Comparison of ENCODE assay signal across 19 cellular contexts in genomic region chr9:120851386-120851922, GRCh38. TPM values are rescaled to one million over a fixed set of nuclear protein-coding genes. Genes with fewer than 3 reads are reported as not detected.
DNase-seq lines count a peak whose midpoint lies in the region; ATAC-seq, FAIRE-seq and TF ChIP-seq lines count a peak whose summit lies in the region.
"Had no signal": no experiment of that assay in that cellular context is flagged by ENCODE, and none has a peak within 500 bp of the region (broad histone marks: within the 10 kb centered on the region; RNA-seq: fewer than 3 reads in every experiment).

No MANE protein-coding gene starts in this region.

- no peak overlapping the region for H2AFZ ChIP-seq in PC-3 (ENCODE audit: low read length)

- no peak overlapping the region for H4K5ac ChIP-seq in mesendoderm (ENCODE audit: low read length)

- H3K27me3 Mint-ChIP-seq in activated CD4-positive, alpha-beta memory T cell treated with anti-CD3 and anti-CD28 coated beads for 36 hours: no peaks in the 10 kb centered on the region
- no peaks in the 10 kb centered on the region for H3K27me3 Mint-ChIP-seq in activated CD4-positive, alpha-beta memory T cell treated with anti-CD3 and anti-CD28 coated beads, Interleukin-2, amount 10 ng/mL, durations not matched to agents 7 days and 5 days
- no peaks in the 10 kb centered on the region for H3K27me3 Mint-ChIP-seq in activated CD8-positive, alpha-beta T cell treated with anti-CD3 and anti-CD28 coated beads, Interleukin-2, amount 10 ng/mL, durations not matched to agents 7 days and 5 days (ENCODE audit: low read depth)

- no peaks in the 10 kb centered on the region for H3F3A ChIP-seq in PC-3 (ENCODE audit: low read length, unreplicated experiment)

- peaks cover 29% of the 10 kb centered on the region for H3K36me3 Mint-ChIP-seq in activated CD4-positive, alpha-beta memory T cell treated with anti-CD3 and anti-CD28 coated beads for 36 hours
- H3K36me3 Mint-ChIP-seq in activated CD4-positive, alpha-beta memory T cell treated with anti-CD3 and anti-CD28 coated beads, Interleukin-2, amount 10 ng/mL, durations not matched to agents 7 days and 5 days (ENCODE audit: low read depth): peaks cover 83% of the 10 kb centered on the region
- H3K36me3 Mint-ChIP-seq in activated CD8-positive, alpha-beta T cell treated with anti-CD3 and anti-CD28 coated beads, Interleukin-2, amount 10 ng/mL, durations not matched to agents 7 days and 5 days (ENCODE audit: low read depth): peaks cover 76% of the 10 kb centered on the region

- H3K4me3 ChIP-seq in mesendoderm (ENCODE audit: low read length) (no peak overlapping the region), PC-3 (ENCODE audit: low read length) (no peak overlapping the region)
- H3K4me3 ChIP-seq: A549, BLaER1, colonic mucosa, transverse colon had no signal

- H2BK120ac ChIP-seq in mesendoderm (ENCODE audit: low read depth, low read length): no peak overlapping the region

- no TSS peak for BruUV-seq in PC-3 (replicated peaks; lab: Mats Ljungman, UMichigan)

- TF ChIP-seq CTCF in PC-3 (conservative IDR thresholded peaks at IDR 0.05; ENCODE audit: low read depth, low read length): no peak

- H3K9me3 ChIP-seq in PC-3 (ENCODE audit: low read length): no peaks in the 10 kb centered on the region
- H3K9me3 ChIP-seq: A549, BLaER1, colonic mucosa, transverse colon had no signal

- H3K4ac ChIP-seq in mesendoderm (ENCODE audit: low read depth, low read length): no peak overlapping the region

- POLR2A ChIA-PET in activated CD4-positive, alpha-beta memory T cell treated with anti-CD3 and anti-CD28 coated beads for 36 hours (lab: Charles Lee): interaction anchor here (0.7 to 1.8 kb wide), 4 partner anchors 12 to 71 kb away, joined by 3 to 6 read pairs (median 4); no protein-coding TSS in a partner anchor
- POLR2A ChIA-PET in activated CD4-positive, alpha-beta memory T cell treated with anti-CD3 and anti-CD28 coated beads, Interleukin-2, amount 10 ng/mL, durations not matched to agents 7 days and 5 days (lab: Charles Lee): interaction anchor here (1.2 to 2.2 kb wide), 2 partner anchors 11 to 17 kb away, joined by 4 to 10 read pairs; no protein-coding TSS in a partner anchor
- POLR2A ChIA-PET in activated CD8-positive, alpha-beta T cell treated with anti-CD3 and anti-CD28 coated beads, Interleukin-2, amount 10 ng/mL, durations not matched to agents 7 days and 5 days (lab: Charles Lee): interaction anchor here (1.5 to 3.0 kb wide), 2 partner anchors 8 to 40 kb away, joined by 4 to 13 read pairs; partner anchors contain the start of gene PSMD5
- POLR2A ChIA-PET in PC-3 (lab: Charles Lee; ENCODE audit: unreplicated experiment): no interaction called here

- H3K79me2 ChIP-seq in mesendoderm (ENCODE audit: control insufficient read depth, insufficient read depth, low read length): no peaks in the 10 kb centered on the region
- no peaks in the 10 kb centered on the region for H3K79me2 ChIP-seq in PC-3 (ENCODE audit: low read length)

- peaks cover 27% of the 10 kb centered on the region for H3K4me1 Mint-ChIP-seq in activated CD4-positive, alpha-beta memory T cell treated with anti-CD3 and anti-CD28 coated beads for 36 hours (ENCODE audit: low read depth)
- peaks cover 26% of the 10 kb centered on the region for H3K4me1 Mint-ChIP-seq in activated CD4-positive, alpha-beta memory T cell treated with anti-CD3 and anti-CD28 coated beads, Interleukin-2, amount 10 ng/mL, durations not matched to agents 7 days and 5 days
- H3K4me1 Mint-ChIP-seq in activated CD8-positive, alpha-beta T cell treated with anti-CD3 and anti-CD28 coated beads, Interleukin-2, amount 10 ng/mL, durations not matched to agents 7 days and 5 days (ENCODE audit: low read depth): peaks cover 27% of the 10 kb centered on the region

- CTCF ChIA-PET in activated CD4-positive, alpha-beta memory T cell treated with anti-CD3 and anti-CD28 coated beads for 36 hours (lab: Charles Lee): interaction anchor here (1.0 kb wide), 1 partner anchor 22 kb away, joined by 3 read pairs; no protein-coding TSS in a partner anchor
- CTCF ChIA-PET in activated CD4-positive, alpha-beta memory T cell treated with anti-CD3 and anti-CD28 coated beads, Interleukin-2, amount 10 ng/mL, durations not matched to agents 7 days and 5 days (lab: Charles Lee): interaction anchor here (1.0 kb wide), 1 partner anchor 85 kb away, joined by 3 read pairs; no protein-coding TSS in a partner anchor
- CTCF ChIA-PET in activated CD8-positive, alpha-beta T cell treated with anti-CD3 and anti-CD28 coated beads, Interleukin-2, amount 10 ng/mL, durations not matched to agents 7 days and 5 days (lab: Charles Lee): interaction anchor here (2.4 kb wide), 1 partner anchor 96 kb away, joined by 8 read pairs; no protein-coding TSS in a partner anchor
- CTCF ChIA-PET in PC-3 (lab: Charles Lee): interaction anchor here (0.6 kb wide), 1 partner anchor 145 kb away, joined by 7 read pairs; no protein-coding TSS in a partner anchor

- no peaks in the 10 kb centered on the region for H4K20me1 ChIP-seq in PC-3 (ENCODE audit: low read length)
- H4K20me1 ChIP-seq: BLaER1 had no signal

- H3K23ac ChIP-seq in mesendoderm (ENCODE audit: low read length): no peak overlapping the region

- TF ChIP-seq POLR2A in GM12891 (IDR thresholded peaks at IDR 0.05; ENCODE audit: low read depth, low read length): no peak

- H3K27me3 ChIP-seq in mesendoderm (ENCODE audit: insufficient read depth, low read length, poor library complexity) (no peaks in the 10 kb centered on the region), PC-3 (ENCODE audit: low read length) (no peaks in the 10 kb centered on the region)
- H3K27me3 ChIP-seq: BLaER1, colonic mucosa, transverse colon had no signal

- H3K4me1 ChIP-seq in mesendoderm (ENCODE audit: control insufficient read depth, low read depth, low read length) (peaks cover 2% of the 10 kb centered on the region), PC-3 (ENCODE audit: insufficient read depth, low read length) (no peaks in the 10 kb centered on the region)
- H3K4me1 ChIP-seq: A549, BLaER1, colonic mucosa, transverse colon had no signal

- no peak overlapping the region for H3K9ac ChIP-seq in mesendoderm (ENCODE audit: low read length)
- no peak overlapping the region for H3K9ac ChIP-seq in PC-3 (ENCODE audit: low read length)
- H3K9ac ChIP-seq: BLaER1 had no signal

- H3K56ac ChIP-seq in mesendoderm (ENCODE audit: low read length): no peak overlapping the region

- intact Hi-C loops in activated CD4-positive, alpha-beta memory T cell treated with anti-CD3 and anti-CD28 coated beads for 36 hours (cut with micrococcal nuclease): no loop called here
- intact Hi-C loops in PC-3 (cut with micrococcal nuclease): no loop called here

- no CpG with 5 or more reads among the region's 2 CpGs for WGBS in mesendoderm (ENCODE audit: extremely low coverage, insufficient coverage, low lambda C conversion rate)

- H3K4me3 Mint-ChIP-seq in activated CD4-positive, alpha-beta memory T cell treated with anti-CD3 and anti-CD28 coated beads for 36 hours: no peak overlapping the region
- H3K4me3 Mint-ChIP-seq in activated CD4-positive, alpha-beta memory T cell treated with anti-CD3 and anti-CD28 coated beads, Interleukin-2, amount 10 ng/mL, durations not matched to agents 7 days and 5 days: no peak overlapping the region
- H3K4me3 Mint-ChIP-seq in activated CD8-positive, alpha-beta T cell treated with anti-CD3 and anti-CD28 coated beads, Interleukin-2, amount 10 ng/mL, durations not matched to agents 7 days and 5 days: no peak overlapping the region
- H3K4me3 Mint-ChIP-seq: nephron had no signal

- no peaks in the 10 kb centered on the region for H3K9me3 Mint-ChIP-seq in activated CD4-positive, alpha-beta memory T cell treated with anti-CD3 and anti-CD28 coated beads for 36 hours
- H3K9me3 Mint-ChIP-seq in activated CD4-positive, alpha-beta memory T cell treated with anti-CD3 and anti-CD28 coated beads, Interleukin-2, amount 10 ng/mL, durations not matched to agents 7 days and 5 days: no peaks in the 10 kb centered on the region
- H3K9me3 Mint-ChIP-seq in activated CD8-positive, alpha-beta T cell treated with anti-CD3 and anti-CD28 coated beads, Interleukin-2, amount 10 ng/mL, durations not matched to agents 7 days and 5 days (ENCODE audit: insufficient read depth): no peaks in the 10 kb centered on the region
- H3K9me3 Mint-ChIP-seq: nephron had no signal

- H2BK15ac ChIP-seq in mesendoderm (replicated peaks; ENCODE audit: low read depth): no peak overlapping the region

- no peak for FAIRE-seq in GM12891 (lab: Jason Lieb, UNC)
- FAIRE-seq: A549 had no signal

- H4K8ac ChIP-seq in mesendoderm (ENCODE audit: low read depth, low read length): no peak overlapping the region

- H3K27ac Mint-ChIP-seq in activated CD4-positive, alpha-beta memory T cell treated with anti-CD3 and anti-CD28 coated beads for 36 hours: peak overlapping the region; percentile 19
- H3K27ac Mint-ChIP-seq in activated CD4-positive, alpha-beta memory T cell treated with anti-CD3 and anti-CD28 coated beads, Interleukin-2, amount 10 ng/mL, durations not matched to agents 7 days and 5 days: no peak overlapping the region
- H3K27ac Mint-ChIP-seq in activated CD8-positive, alpha-beta T cell treated with anti-CD3 and anti-CD28 coated beads, Interleukin-2, amount 10 ng/mL, durations not matched to agents 7 days and 5 days: peak overlapping the region; percentile 12
- H3K27ac Mint-ChIP-seq: nephron had no signal

- H3K4me2 ChIP-seq in mesendoderm (ENCODE audit: low read length) (no peak overlapping the region), PC-3 (ENCODE audit: low read length) (no peak overlapping the region)
- H3K4me2 ChIP-seq: A549, BLaER1 had no signal

- H2BK5ac ChIP-seq in mesendoderm (ENCODE audit: low read length): no peak overlapping the region

- no peaks in the 10 kb centered on the region for H3K36me3 ChIP-seq in mesendoderm (ENCODE audit: control insufficient read depth, insufficient read depth, low read length)
- H3K36me3 ChIP-seq in PC-3 (ENCODE audit: low read depth, low read length): no peaks in the 10 kb centered on the region
- H3K36me3 ChIP-seq: colonic mucosa, transverse colon had no signal

- no peak overlapping the region for H2AK5ac ChIP-seq in mesendoderm (ENCODE audit: low read length)

- no peak for ATAC-seq in activated CD8-positive, alpha-beta T cell treated with anti-CD3 and anti-CD28 coated beads, Interleukin-2, amount 10 ng/mL, durations not matched to agents 7 days and 5 days
- ATAC-seq in HG02870 (IDR thresholded peaks at IDR 0.05; ENCODE audit: unreplicated experiment): no peak
- ATAC-seq in GM18873 (IDR thresholded peaks at IDR 0.05; ENCODE audit: low FRiP score, unreplicated experiment): no peak
- no peak for ATAC-seq in PC-3

- H3K9me2 ChIP-seq in PC-3 (replicated peaks; ENCODE audit: low read length): no peaks in the 10 kb centered on the region

- H3K27ac ChIP-seq in mesendoderm (ENCODE audit: low read depth, low read length): peak overlapping the region; percentile 14
- no peak overlapping the region for H3K27ac ChIP-seq in PC-3 (ENCODE audit: low read length)
- H3K27ac ChIP-seq: A549, BLaER1, colonic mucosa had no signal

- H3K18ac ChIP-seq in mesendoderm (ENCODE audit: low read length): no peak overlapping the region

- no peak for DNase-seq in activated CD4-positive, alpha-beta memory T cell treated with anti-CD3 and anti-CD28 coated beads for 36 hours
- no peak for DNase-seq in activated CD4-positive, alpha-beta memory T cell treated with anti-CD3 and anti-CD28 coated beads, Interleukin-2, amount 10 ng/mL, durations not matched to agents 7 days and 5 days
- DNase-seq in GM12891 (ENCODE audit: insufficient read length, low spot score) (no peak), mesendoderm (no peak), PC-3 (no peak)
- DNase-seq in activated CD8-positive, alpha-beta T cell treated with anti-CD3 and anti-CD28 coated beads, Interleukin-2, amount 10 ng/mL, durations not matched to agents 7 days and 5 days: no peak
- DNase-seq: activated naive CD4-positive, alpha-beta T cell treated with Interleukin-2 at 50 U/mL for 16 hours; colonic mucosa; hypothalamus; mesenchymal stem cell; NCI-H187; NCI-H226; NK-92 treated with Interleukin-12 subunit alpha and Interleukin-12 subunit beta, amount 100 ng/mL, for 24 hours; transverse colon had no signal

- no peaks in the 10 kb centered on the region for H3K79me1 ChIP-seq in mesendoderm (ENCODE audit: low read length)

RNA-seq across cellular contexts. Expression of gene PSMD5, which starts 8.7 kb away (rescaled TPM):
- 10 to 100 TPM; 69.7 to 71.0 TPM for total RNA-seq in activated CD4-positive, alpha-beta memory T cell treated with anti-CD3 and anti-CD28 coated beads for 36 hours
- 10 to 100 TPM; 51.8 to 64.0 TPM for total RNA-seq in activated CD4-positive, alpha-beta memory T cell treated with anti-CD3 and anti-CD28 coated beads, Interleukin-2, amount 10 ng/mL, durations not matched to agents 7 days and 5 days
- 12.0 TPM for polyA plus RNA-seq in GM12891 (2012; ENCODE audit: low read depth, missing spikeins)
- 10 to 100 TPM; 47.9 to 50.7 TPM for total RNA-seq in activated CD8-positive, alpha-beta T cell treated with anti-CD3 and anti-CD28 coated beads, Interleukin-2, amount 10 ng/mL, durations not matched to agents 7 days and 5 days
- 34.9 TPM for polyA plus RNA-seq in mesendoderm (2013, experiment 1 of 2)
- polyA plus RNA-seq in mesendoderm (2013, experiment 2 of 2): 33.1 TPM
- 19.1 and 23.4 TPM in 2 replicates for total RNA-seq in PC-3 (2014; rRNA removed)

RNA-seq across cellular contexts. Expression of gene PHF19, which starts 25.5 kb away (rescaled TPM):
- total RNA-seq in activated CD4-positive, alpha-beta memory T cell treated with anti-CD3 and anti-CD28 coated beads for 36 hours: 100 to 1,000 TPM; 183 to 189 TPM
- 100 to 1,000 TPM; 229 TPM for total RNA-seq in activated CD4-positive, alpha-beta memory T cell treated with anti-CD3 and anti-CD28 coated beads, Interleukin-2, amount 10 ng/mL, durations not matched to agents 7 days and 5 days
- 65.4 TPM for polyA plus RNA-seq in GM12891 (2012; ENCODE audit: low read depth, missing spikeins)
- total RNA-seq in activated CD8-positive, alpha-beta T cell treated with anti-CD3 and anti-CD28 coated beads, Interleukin-2, amount 10 ng/mL, durations not matched to agents 7 days and 5 days: 100 to 1,000 TPM; 273 to 290 TPM
- 11.6 TPM for polyA plus RNA-seq in mesendoderm (2013, experiment 1 of 2)
- polyA plus RNA-seq in mesendoderm (2013, experiment 2 of 2): 12.8 TPM
- total RNA-seq in PC-3 (2014; rRNA removed): 101 and 104 TPM in 2 replicates

RNA-seq across cellular contexts. Expression of gene FBXW2, which starts 58.2 kb away (rescaled TPM):
- 10 to 100 TPM; 70.2 to 72.5 TPM for total RNA-seq in activated CD4-positive, alpha-beta memory T cell treated with anti-CD3 and anti-CD28 coated beads for 36 hours
- total RNA-seq in activated CD4-positive, alpha-beta memory T cell treated with anti-CD3 and anti-CD28 coated beads, Interleukin-2, amount 10 ng/mL, durations not matched to agents 7 days and 5 days: 10 to 100 TPM; 90.0 to 90.7 TPM
- polyA plus RNA-seq in GM12891 (2012; ENCODE audit: low read depth, missing spikeins): 15.9 TPM
- total RNA-seq in activated CD8-positive, alpha-beta T cell treated with anti-CD3 and anti-CD28 coated beads, Interleukin-2, amount 10 ng/mL, durations not matched to agents 7 days and 5 days: 10 to 100 TPM; 90.0 to 90.9 TPM
- polyA plus RNA-seq in mesendoderm (2013, experiment 1 of 2): 30.4 TPM
- polyA plus RNA-seq in mesendoderm (2013, experiment 2 of 2): 26.8 TPM
- 25.0 and 30.5 TPM in 2 replicates for total RNA-seq in PC-3 (2014; rRNA removed)
